ENCODE assay signal across 10 cellular contexts in genomic region chr5:36607838-36608783, GRCh38. TPM values are rescaled to one million over a fixed set of nuclear protein-coding genes. Genes with fewer than 3 reads are reported as not detected.
DNase-seq lines count a peak whose midpoint lies in the region; ATAC-seq and TF ChIP-seq lines count a peak whose summit lies in the region.
"Had no signal": no experiment of that assay in that cellular context is flagged by ENCODE, and none has a peak within 500 bp of the region (broad histone marks: within the 10 kb centered on the region; RNA-seq: fewer than 3 reads in every experiment).

No MANE protein-coding gene starts in this region.

- H3K27me3 Mint-ChIP-seq in neural progenitor cell (ENCODE audit: insufficient read depth, low read depth): no peaks in the 10 kb centered on the region

- H3K4me1 Mint-ChIP-seq in neural progenitor cell: peaks cover 41% of the 10 kb centered on the region

- peaks cover 5% of the 10 kb centered on the region for H3K9me3 Mint-ChIP-seq in neural progenitor cell
- H3K9me3 Mint-ChIP-seq: CD4-positive, alpha-beta memory T cell had no signal

- no peak for TF ChIP-seq POLR2A in esophagus muscularis mucosa (IDR thresholded peaks at IDR 0.05; ENCODE audit: low read depth)

- H3K79me2 ChIP-seq in neural progenitor cell (ENCODE audit: low read depth): peaks cover 2% of the 10 kb centered on the region

- no peak overlapping the region for H3K9ac ChIP-seq in neural progenitor cell

- H3K27me3 ChIP-seq in esophagus muscularis mucosa (no peaks in the 10 kb centered on the region), neural progenitor cell (no peaks in the 10 kb centered on the region)

- H3K4me2 ChIP-seq in neural progenitor cell: peak overlapping the region; percentile 81

- peak; percentile 19 for DNase-seq in CD1c-positive myeloid dendritic cell (ENCODE audit: extremely low spot score)
- peak; percentile 66 for DNase-seq in NCI-H226
- no peak for DNase-seq in esophagus muscularis mucosa (ENCODE audit: extremely low spot score)
- no peak for DNase-seq in neural progenitor cell (ENCODE audit: low spot score)
- no peak for DNase-seq in DMS153 treated with DMSO at 0.1 percent for 48 hours (lab: John Stamatoyannopoulos, UW; ENCODE audit: unreplicated experiment)
- no peak for DNase-seq in NCI-H345 (lab: John Stamatoyannopoulos, UW)
- DNase-seq: activated B cell treated with CpG ODN at 0.5 μM for 24 hours; CD4-positive, alpha-beta memory T cell had no signal

- intact Hi-C loops in esophagus muscularis mucosa (cut with DNase I): loop anchor here (10.0 kb wide), 1 partner anchor 183 kb away; no protein-coding TSS in a partner anchor

- H3K4me3 ChIP-seq in esophagus muscularis mucosa: peak overlapping the region; percentile 56 to 74 (median 64)
- peak overlapping the region; percentile 60 for H3K4me3 ChIP-seq in neural progenitor cell

- H2AFZ ChIP-seq in neural progenitor cell (replicated peaks): no peak overlapping the region

- H3K9me3 ChIP-seq in esophagus muscularis mucosa: no peaks in the 10 kb centered on the region
- H3K9me3 ChIP-seq in neural progenitor cell (ENCODE audit: low read depth): no peaks in the 10 kb centered on the region

- 83% methylated on average over 10 of the region's 10 CpGs for WGBS in esophagus muscularis mucosa

- H3K36me3 ChIP-seq in esophagus muscularis mucosa (peaks cover 0 to 2% (median 0%) of the 10 kb centered on the region in 4 donors), neural progenitor cell (no peaks in the 10 kb centered on the region)

- peaks cover 0 to 20% (median 15%) of the 10 kb centered on the region in 4 donors for H3K4me1 ChIP-seq in esophagus muscularis mucosa
- H3K4me1 ChIP-seq in neural progenitor cell: peaks cover 34% of the 10 kb centered on the region

- TF ChIP-seq CTCF in esophagus muscularis mucosa (IDR thresholded peaks at IDR 0.05) (no peak), neural progenitor cell (IDR thresholded peaks at IDR 0.05) (no peak)

- no peak for TF ChIP-seq EP300 in esophagus muscularis mucosa (IDR thresholded peaks at IDR 0.05)

- peaks cover 29% of the 10 kb centered on the region for H3K36me3 Mint-ChIP-seq in neural progenitor cell
- H3K36me3 Mint-ChIP-seq: CD4-positive, alpha-beta memory T cell had no signal

- H3K27ac Mint-ChIP-seq in neural progenitor cell: peak overlapping the region; percentile 35
- H3K27ac Mint-ChIP-seq: activated B cell treated with CpG ODN at 0.5 μM for 24 hours; CD4-positive, alpha-beta memory T cell had no signal

- peak overlapping the region; percentile 93 for H3K4me3 Mint-ChIP-seq in neural progenitor cell
- H3K4me3 Mint-ChIP-seq: activated B cell treated with CpG ODN at 0.5 μM for 24 hours had no signal

- H3K27ac ChIP-seq in esophagus muscularis mucosa (replicated peaks in 1 of 4) (no peak overlapping the region), neural progenitor cell (no peak overlapping the region)

- ATAC-seq in HG02973 (IDR thresholded peaks at IDR 0.05; ENCODE audit: unreplicated experiment): no peak
- no peak for ATAC-seq in GM18520 (IDR thresholded peaks at IDR 0.05; ENCODE audit: unreplicated experiment)

- H4K20me1 ChIP-seq in neural progenitor cell (ENCODE audit: low read depth): no peaks in the 10 kb centered on the region

- peaks cover 6% of the 10 kb centered on the region for H3F3A ChIP-seq in neural progenitor cell (ENCODE audit: low read depth)

RNA-seq across cellular contexts. Expression of gene SLC1A3, which starts 1.7 kb away (rescaled TPM):
- 10 to 100 TPM; 11.3 to 26.5 (median 21.2) TPM for total RNA-seq in esophagus muscularis mucosa
- 6.7 and 8.5 TPM in 2 replicates for total RNA-seq in neural progenitor cell (ENCODE audit: low replicate concordance)

Comparison
In these comparisons a context has a peak if more than half of its experiments do, and no peak if none do; other contexts are left out.
1. DNase-seq: peak in CD1c-positive myeloid dendritic cell (single experiment) and NCI-H226 (single experiment); none in esophagus muscularis mucosa (single experiment), neural progenitor cell (single experiment), DMS153 treated with DMSO at 0.1 percent for 48 hours (single experiment) and NCI-H345 (single experiment).